Comparison of ENCODE assay signal across 24 cellular contexts in the genomic region with DNA sequence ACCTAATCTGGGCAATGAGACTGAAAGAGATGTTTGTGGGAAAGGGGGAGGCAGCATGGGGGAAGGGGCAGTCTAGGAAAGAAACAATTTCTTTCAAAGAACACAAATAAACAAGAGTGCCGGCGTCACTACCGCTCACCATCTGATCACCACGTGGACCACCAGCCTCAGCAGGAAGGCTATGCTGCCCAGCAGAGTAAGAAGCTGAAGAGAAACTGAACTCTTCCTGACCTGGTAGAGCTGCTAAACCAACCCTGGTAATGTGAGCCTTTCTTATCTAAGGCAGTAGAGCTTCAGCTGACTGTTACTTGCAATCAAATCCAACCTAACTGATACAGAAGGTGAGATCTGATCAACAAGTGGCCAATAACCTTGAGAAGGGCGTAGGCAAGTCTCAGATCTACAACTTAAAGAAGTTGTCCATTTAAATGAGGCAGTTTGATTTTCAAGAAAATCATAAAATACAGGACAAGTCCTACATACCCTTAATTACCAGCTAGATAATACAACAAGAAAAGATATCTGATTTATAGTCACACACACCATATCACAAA. TPM values are rescaled to one million over a fixed set of nuclear protein-coding genes. Genes with fewer than 3 reads are reported as not detected.
DNase-seq lines count a peak whose midpoint lies in the region; ATAC-seq, FAIRE-seq and TF ChIP-seq lines count a peak whose summit lies in the region.
"Had no signal": no experiment of that assay in that cellular context is flagged by ENCODE, and none has a peak within 500 bp of the region (broad histone marks: within the 10 kb centered on the region; RNA-seq: fewer than 3 reads in every experiment).

No MANE protein-coding gene starts in this region.

- TF ChIP-seq EP300 in HepG2 (IDR thresholded peaks at IDR 0.05; ENCODE audit: low read depth in 2 of 2, low read length in 2 of 2) = no peak
- TF ChIP-seq EP300 in HepG2 (CRISPR knock-in tag; IDR thresholded peaks at IDR 0.05; ENCODE audit: borderline replicate concordance) = no peak

- in situ Hi-C loops in HepG2 (cut with HindIII; ENCODE audit: extremely low pct_ligation_motif_present, low pct_unique_long_range_greater_than_20kb) (no loop called here), brain microvascular endothelial cell (cut with HindIII; ENCODE audit: low pct_ligation_motif_present, low sequenced_read_pairs) (no loop called here)

- TF ChIP-seq CTCF in HepG2 (CRISPR knock-in tag; IDR thresholded peaks at IDR 0.05) (no peak), right lobe of liver (IDR thresholded peaks at IDR 0.05) (no peak), brain microvascular endothelial cell (IDR thresholded peaks at IDR 0.05; ENCODE audit: low read depth, low read length, missing control alignments) (no peak)

- BruUV-seq in HepG2 (replicated peaks; lab: Mats Ljungman, UMichigan) = no TSS peak

- no peak for FAIRE-seq in HepG2 (lab: Jason Lieb, UNC)
- FAIRE-seq: GM19239 had no signal

- TF ChIP-seq POLR2A in HepG2 (IDR thresholded peaks at IDR 0.05; ENCODE audit: insufficient read depth in 1 of 2, low read depth in 2 of 2, low read length in 2 of 2) (no peak), right lobe of liver (IDR thresholded peaks at IDR 0.05) (no peak)

- H4K20me1 ChIP-seq in HepG2 (ENCODE audit: insufficient read depth, low read length) = no peaks in the 10 kb centered on the region

- H3K4me2 ChIP-seq in HepG2 (ENCODE audit: low read depth, low read length) = 0 out of 2 replicates have a peak overlapping the region, but pooled peaks have one; percentile 4
- H3K4me2 ChIP-seq: GM23338, PC-9 had no signal

- H3K9ac ChIP-seq in HepG2 (ENCODE audit: insufficient read depth, low read depth, low read length) = no peak overlapping the region

- H3K4me3 ChIP-seq in HepG2 (replicated peaks in 1 of 3; ENCODE audit: insufficient read depth in 1 of 3, low read depth in 2 of 3, low read length in 3 of 3) = no peak overlapping the region
- H3K4me3 ChIP-seq in right lobe of liver = no peak overlapping the region
- H3K4me3 ChIP-seq in brain microvascular endothelial cell (ENCODE audit: low read depth, low read length) = no peak overlapping the region
- H3K4me3 ChIP-seq: GM23338, MG63, PC-9 had no signal

- DNase-seq in HepG2 (ENCODE audit: low spot score) = no peak
- no peak for DNase-seq in right lobe of liver
- peak; percentile 80 for DNase-seq in brain microvascular endothelial cell
- DNase-seq in iris pigment epithelial cell (ENCODE audit: low read depth) = peak; percentile 87
- DNase-seq in iPS-NIHi7 (ENCODE audit: extremely low spot score) = no peak
- DNase-seq in NCI-H2107 treated with DMSO at 0.1 percent for 48 hours (lab: John Stamatoyannopoulos, UW; ENCODE audit: unreplicated experiment) = no peak
- no peak for DNase-seq in NOMO-1 treated with DMSO at 0.1 percent for 48 hours (lab: John Stamatoyannopoulos, UW; ENCODE audit: unreplicated experiment)
- DNase-seq: 8988T, DMS 273 treated with DMSO at 0.1 percent for 48 hours, GDM1, HFFc6, Kasumi-1, MG63, NCI-H1048, NCI-H1436 treated with DMSO at 0.1 percent for 48 hours, NCI-H2081, NCI-H510A, NCI-H774, PC-9, SIG-M5 had no signal

- H3K9me3 ChIP-seq in HepG2 (ENCODE audit: low read length) = no peaks in the 10 kb centered on the region
- H3K9me3 ChIP-seq in right lobe of liver = no peaks in the 10 kb centered on the region
- H3K9me3 ChIP-seq: MG63 had no signal

- CTCF ChIA-PET in HepG2 (lab: Yijun Ruan, JAX; ENCODE audit: low intra/inter-chr PET ratio, low total read pairs) = no interaction called here

- H3K4me1 ChIP-seq in HepG2 (ENCODE audit: insufficient read depth, low read length) (peaks cover 14% of the 10 kb centered on the region), right lobe of liver (no peaks in the 10 kb centered on the region)

- H3K27me3 ChIP-seq in HepG2 (ENCODE audit: control insufficient read depth in 1 of 2, insufficient read depth in 2 of 2, low read length in 2 of 2) (peaks cover 1 to 14% of the 10 kb centered on the region in 2 experiments; a peak in 3 of 5 replicates), right lobe of liver (no peaks in the 10 kb centered on the region), brain microvascular endothelial cell (replicated peaks) (no peaks in the 10 kb centered on the region)
- H3K27me3 ChIP-seq: MG63 had no signal

- WGBS in HepG2 (ENCODE audit: low lambda C conversion rate) = 41% methylated on average over 5 of the region's 5 CpGs
- WGBS in right lobe of liver (ENCODE audit: insufficient coverage, low coverage, low lambda C conversion rate, missing lambda C conversion rate) = 69% methylated on average over 5 of the region's 5 CpGs

- H3K36me3 ChIP-seq in HepG2 (replicated peaks in 1 of 2; ENCODE audit: control insufficient read depth in 1 of 2, insufficient read depth in 2 of 2, low read length in 2 of 2) = no peaks in the 10 kb centered on the region
- H3K36me3 ChIP-seq in right lobe of liver = no peaks in the 10 kb centered on the region
- no peaks in the 10 kb centered on the region for H3K36me3 ChIP-seq in brain microvascular endothelial cell (replicated peaks)
- H3K36me3 ChIP-seq: MG63 had no signal

- ATAC-seq in HepG2 = no peak
- no peak for ATAC-seq in right lobe of liver
- ATAC-seq in HG02642 (IDR thresholded peaks at IDR 0.05; ENCODE audit: poor library complexity, unreplicated experiment) = no peak
- ATAC-seq: GM23338 had no signal

- H2AFZ ChIP-seq in HepG2 (ENCODE audit: low read length) = no peak overlapping the region
- H2AFZ ChIP-seq: GM23338, PC-9 had no signal

- H3K27ac ChIP-seq in HepG2 (ENCODE audit: extremely low read length, insufficient read depth, low read length) (no peak overlapping the region), right lobe of liver (no peak overlapping the region), brain microvascular endothelial cell (no peak overlapping the region)
- H3K27ac ChIP-seq: PC-9, RWPE1 had no signal

- no peak for TF ChIP-seq RAD21 in HepG2 (CRISPR knock-in tag; IDR thresholded peaks at IDR 0.05)

- H3K79me2 ChIP-seq in HepG2 (ENCODE audit: insufficient read depth, low read length) = no peaks in the 10 kb centered on the region

- intact Hi-C loops in HepG2 (cut with micrococcal nuclease; ENCODE audit: unreplicated experiment) = no loop called here
- intact Hi-C loops in right lobe of liver (cut with DNase I) = no loop called here

- POLR2A ChIA-PET in HepG2 (lab: Yijun Ruan, JAX) = no interaction called here

TF ChIP-seq in HepG2, 621 proteins besides CTCF, POLR2A, EP300 and RAD21:
- TF ChIP-seq, protein P1, sequence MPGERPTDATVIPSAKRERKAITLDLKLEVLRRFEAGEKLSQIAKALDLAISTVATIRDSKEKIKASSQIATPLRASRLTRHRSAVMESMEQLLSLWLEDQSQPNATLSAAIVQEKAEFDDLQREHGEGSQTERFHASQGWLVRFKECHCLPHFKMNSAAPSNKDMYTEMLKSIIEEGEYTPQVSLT (CRISPR knock-in tag; IDR thresholded peaks at IDR 0.05; ENCODE audit: borderline replicate concordance, low read depth) = no peak
- TF ChIP-seq PLRG1 (conservative IDR thresholded peaks at IDR 0.05) (no peak), ZNF501 (CRISPR knock-in tag; IDR thresholded peaks at IDR 0.05) (no peak), RARA (CRISPR knock-in tag; IDR thresholded peaks at IDR 0.05) (peak; percentile 31; the same call in 1 of the 2 replicates), NR3C1 (CRISPR knock-in tag; IDR thresholded peaks at IDR 0.05) (no peak)

RNA-seq across cellular contexts. Expression of a gene that starts 44.2 kb away (rescaled TPM):
- 139 and 299 TPM in 2 replicates for total RNA-seq in HepG2 (2016; rRNA removed; fragmentation: Illumina TruSeq; extraction: Trizol)
- 7.6 and 9.0 TPM in 2 replicates for total RNA-seq in HepG2 (2016; cell fraction: cytosol; rRNA removed; fragmentation: Illumina TruSeq; extraction: Trizol; ENCODE audit: low read depth)
- 109 and 295 TPM in 2 replicates for total RNA-seq in HepG2 (2016; cell fraction: insoluble cytoplasmic fraction; rRNA removed; fragmentation: Illumina TruSeq; extraction: Trizol)
- 27.1 and 31.5 TPM in 2 replicates for total RNA-seq in HepG2 (2016; cell fraction: membrane; rRNA removed; fragmentation: Illumina TruSeq; extraction: Trizol)
- total RNA-seq in HepG2 (2016; cell fraction: nucleus; rRNA removed; fragmentation: Illumina TruSeq; extraction: Trizol) = 441 and 497 TPM in 2 replicates
- 123 and 127 TPM in 2 replicates for polyA plus RNA-seq in HepG2 (2011; rRNA removed)
- 37.4 and 38.8 TPM in 2 replicates for polyA plus RNA-seq in HepG2 (2011; cell fraction: cytosol; rRNA removed)
- 594 and 623 TPM in 2 replicates for polyA plus RNA-seq in HepG2 (2011; cell fraction: nucleus; rRNA removed)
- polyA plus RNA-seq in HepG2 (2012) = 212 and 223 TPM in 2 replicates
- polyA plus RNA-seq in HepG2 (2016; cell fraction: cytosol; fragmentation: Illumina TruSeq; extraction: Trizol; ENCODE audit: low read depth) = 3.3 and 4.0 TPM in 2 replicates
- 55.3 and 74.4 TPM in 2 replicates for polyA plus RNA-seq in HepG2 (2016; cell fraction: insoluble cytoplasmic fraction; fragmentation: Illumina TruSeq; extraction: Trizol; ENCODE audit: low read depth)
- polyA plus RNA-seq in HepG2 (2016; cell fraction: membrane; fragmentation: Illumina TruSeq; extraction: Trizol; ENCODE audit: low read depth) = 9.0 and 11.0 TPM in 2 replicates
- 381 and 401 TPM in 2 replicates for polyA plus RNA-seq in HepG2 (2016; cell fraction: nucleus; fragmentation: Illumina TruSeq; extraction: Trizol; ENCODE audit: insufficient read depth, low read depth)
- polyA minus RNA-seq in HepG2 (2011; rRNA and poly(A)+ RNA removed; ENCODE audit: low replicate concordance) = 53.9 and 245 TPM in 2 replicates
- polyA minus RNA-seq in HepG2 (2011; cell fraction: cytosol; rRNA and poly(A)+ RNA removed) = 129 and 133 TPM in 2 replicates
- 957 and 1,039 TPM in 2 replicates for polyA minus RNA-seq in HepG2 (2011; cell fraction: nucleus; rRNA and poly(A)+ RNA removed)
- total RNA-seq in right lobe of liver = 100 to 1,000 TPM; 107 to 315 (median 227) TPM

Comparison
In these comparisons a context has a peak if more than half of its experiments do, and no peak if none do; other contexts are left out.
1. DNase-seq: peak in brain microvascular endothelial cell (single experiment) and iris pigment epithelial cell (single experiment); none in HepG2 (single experiment), right lobe of liver (0 of 3), iPS-NIHi7 (single experiment), NCI-H2107 treated with DMSO at 0.1 percent for 48 hours (single experiment) and NOMO-1 treated with DMSO at 0.1 percent for 48 hours (single experiment).